In the genomic region with DNA sequence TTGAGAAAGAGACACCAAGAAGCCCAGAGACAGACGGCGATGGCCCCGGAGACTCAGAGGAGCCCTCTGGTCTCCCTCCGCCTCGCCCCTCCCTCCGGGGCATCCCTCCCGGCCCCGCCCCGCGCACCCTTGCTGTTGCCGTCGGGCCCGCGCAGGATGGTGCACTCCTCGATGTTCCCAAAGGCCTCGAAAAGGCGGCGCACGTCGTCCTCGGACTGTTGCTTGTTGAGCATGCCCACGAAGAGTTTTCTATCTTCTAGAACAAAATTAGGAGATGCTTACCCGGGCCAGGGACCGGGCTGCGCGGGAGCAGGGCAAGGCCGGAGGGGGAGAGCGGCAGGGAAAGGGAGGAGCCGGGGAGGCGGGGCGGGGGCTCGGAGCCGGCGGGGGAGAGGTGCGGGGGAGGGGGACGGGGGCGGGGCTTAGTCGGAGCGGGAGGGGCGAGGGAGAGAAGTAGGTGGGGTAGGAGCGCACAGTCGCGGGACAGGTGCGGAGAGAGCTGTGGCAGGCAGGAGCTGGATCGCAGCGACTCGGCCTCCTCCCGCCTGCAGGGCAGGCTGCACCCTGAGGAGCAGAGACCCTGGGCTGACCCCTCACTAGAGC, we compare ENCODE assay signal across 25 cellular contexts.
"Had no signal": no experiment of that assay in that cellular context is flagged by ENCODE, and none has a peak within 500 bp of the region (broad histone marks: within the 10 kb centered on the region; RNA-seq: fewer than 3 reads in every experiment).

No MANE protein-coding gene starts in this region.

- H3K36me3 ChIP-seq: ascending aorta had no signal

- H3K27me3 ChIP-seq: ascending aorta, body of pancreas had no signal

- DNase-seq: activated B cell treated with CpG ODN at 0.5 μM for 24 hours; activated CD4-positive, alpha-beta T cell treated with anti-CD3 and anti-CD28 coated beads for 1 hour; activated CD4-positive, alpha-beta T cell treated with anti-CD3 and anti-CD28 coated beads, Interleukin-2, amount 10 ng/mL, durations not matched to agents 24 days and 14 days; activated CD4-positive, alpha-beta T cell treated with anti-CD3 and anti-CD28 coated beads, Interleukin-2, amount 50 U/mL, for 48 hours; activated CD8-positive, alpha-beta memory T cell treated with anti-CD3 and anti-CD28 coated beads, Interleukin-2, amount 10 ng/mL, durations not matched to agents 7 days and 5 days; activated effector memory CD4-positive, alpha-beta T cell treated with Interleukin-2 at 50 U/mL for 16 hours; activated naive CD4-positive, alpha-beta T cell; activated naive CD8-positive, alpha-beta T cell treated with anti-CD3 and anti-CD28 coated beads, Interleukin-2, amount 50 U/mL, for 24 hours; activated T-cell treated with anti-CD3 and anti-CD28 coated beads, Interleukin-2, amount 50 U/mL, for 24 hours; amniotic stem cell; body of pancreas; MM.1S; NCI-H1105; NCI-H1436; NCI-H1694 treated with DMSO at 0.1 percent for 48 hours; NCI-H2081; NCI-H510A treated with DMSO at 0.1 percent for 48 hours; NCI-H69; NK-92 treated with Interleukin-12 subunit alpha and Interleukin-12 subunit beta, amount 100 ng/mL, for 24 hours; OCI-M1; RPMI8226; SHP77 treated with DMSO at 0.1 percent for 48 hours had no signal

- H3K9me3 ChIP-seq: ascending aorta, body of pancreas had no signal

- ATAC-seq: activated CD8-positive, alpha-beta memory T cell treated with anti-CD3 and anti-CD28 coated beads, Interleukin-2, amount 10 ng/mL, durations not matched to agents 7 days and 5 days; activated naive CD4-positive, alpha-beta T cell treated with anti-CD3 and anti-CD28 coated beads, Interleukin-2, amount 50 U/mL, for 72 hours; activated naive CD8-positive, alpha-beta T cell treated with anti-CD3 and anti-CD28 coated beads, Interleukin-2, amount 50 U/mL, for 24 hours; body of pancreas; Panc1 had no signal

- H3K4me1 ChIP-seq: ascending aorta had no signal

- H3K4me3 ChIP-seq: ascending aorta, body of pancreas had no signal

- H3K27ac ChIP-seq: ascending aorta, body of pancreas had no signal
